In genomic region chr2:61235716-61236115, GRCh38 we compare ENCODE assay signal across 28 cellular contexts.
"Had no signal": no experiment of that assay in that cellular context is flagged by ENCODE, and none has a peak within 500 bp of the region (broad histone marks: within the 10 kb centered on the region; RNA-seq: fewer than 3 reads in every experiment).

No MANE protein-coding gene starts in this region.

- H3K4me3 Mint-ChIP-seq: immature natural killer cell; naive thymus-derived CD4-positive, alpha-beta T cell; natural killer cell treated with Interleukin-12 subunit alpha and Interleukin-12 subunit beta and Interleukin-15 and Interleukin-18, amount 100 ng/mL, for 72 hours; stimulated activated naive B cell treated with anti-CD40 and anti-IgM and Interleukin-4, amounts not matched to agents 10 μg/mL and 1 μg/mL and 100 μg/mL, for 72 hours had no signal

- H3K9me3 Mint-ChIP-seq: immature natural killer cell; naive thymus-derived CD4-positive, alpha-beta T cell; natural killer cell treated with Interleukin-12 subunit alpha and Interleukin-12 subunit beta and Interleukin-15 and Interleukin-18, amount 100 ng/mL, for 72 hours; stimulated activated naive B cell treated with anti-CD40 and anti-IgM and Interleukin-4, amounts not matched to agents 10 μg/mL and 1 μg/mL and 100 μg/mL, for 72 hours had no signal

- H3K27me3 Mint-ChIP-seq: naive thymus-derived CD4-positive, alpha-beta T cell; natural killer cell treated with Interleukin-12 subunit alpha and Interleukin-12 subunit beta and Interleukin-15 and Interleukin-18, amount 100 ng/mL, for 72 hours; stimulated activated naive B cell treated with anti-CD40 and anti-IgM and Interleukin-4, amounts not matched to agents 10 μg/mL and 1 μg/mL and 100 μg/mL, for 72 hours had no signal

- ATAC-seq: left colon; mucosa of descending colon; naive thymus-derived CD4-positive, alpha-beta T cell; natural killer cell treated with Interleukin-12 subunit alpha and Interleukin-12 subunit beta and Interleukin-15 and Interleukin-18, amount 100 ng/mL, for 72 hours; pancreas; right cardiac atrium; sciatic nerve; stimulated activated naive B cell treated with anti-CD40 and anti-IgM and Interleukin-4, amounts not matched to agents 10 μg/mL and 1 μg/mL and 100 μg/mL, for 72 hours; stimulated activated naive CD8-positive, alpha-beta T cell treated with anti-CD3 and anti-CD28 coated beads, Interleukin-15, Interleukin-2, amounts not matched to agents 100 U/mL and 50 U/mL, for 24 hours had no signal

- H3K27ac Mint-ChIP-seq: immature natural killer cell; natural killer cell treated with Interleukin-12 subunit alpha and Interleukin-12 subunit beta and Interleukin-15 and Interleukin-18, amount 100 ng/mL, for 72 hours; stimulated activated naive B cell treated with anti-CD40 and anti-IgM and Interleukin-4, amounts not matched to agents 10 μg/mL and 1 μg/mL and 100 μg/mL, for 72 hours had no signal

- FAIRE-seq: islet of Langerhans, kidney, urothelium cell line had no signal

- DNase-seq: hypothalamus; immature natural killer cell; kidney; left colon; left ventricle myocardium inferior; mesendoderm; midbrain; mucosa of descending colon; naive thymus-derived CD4-positive, alpha-beta T cell; pancreas; posterior cingulate gyrus; retina; right cardiac atrium; stimulated activated CD4-positive, alpha-beta T cell treated with anti-CD3 and anti-CD28 coated beads, Interleukin-12 subunit alpha, Interleukin-12 subunit beta, amount 100 ng/mL, for 4 hours; stimulated activated CD4-positive, alpha-beta T cell treated with anti-CD3 and anti-CD28 coated beads, Interleukin-15, amount 100 ng/mL, for 24 hours; stimulated activated CD4-positive, alpha-beta T cell treated with anti-CD3 and anti-CD28 coated beads, Interleukin-2, amount 100 ng/mL, for 24 hours; stimulated activated CD4-positive, alpha-beta T cell treated with anti-CD3 and anti-CD28 coated beads, Interleukin-4, amount 100 ng/mL, for 1 hour; stimulated activated naive B cell treated with anti-CD40 and anti-IgM and Interleukin-4, amounts not matched to agents 10 μg/mL and 1 μg/mL and 100 μg/mL, for 72 hours; stimulated activated naive CD8-positive, alpha-beta T cell treated with anti-CD3 and anti-CD28 coated beads, Interleukin-15, Interleukin-2, amounts not matched to agents 100 U/mL and 50 U/mL, for 24 hours; stomach; testis; thyroid gland; transverse colon; upper lobe of left lung had no signal
